In genomic region chr2:39696838-39697237, GRCh38 we compare ENCODE assay signal across 9 cellular contexts. TPM values are rescaled to one million over a fixed set of nuclear protein-coding genes. Genes with fewer than 3 reads are reported as not detected.
A peak's percentile ranks its signal among the peaks of the same experiment; 100 is the strongest.
DNase-seq lines count a peak whose midpoint lies in the region; FAIRE-seq and TF ChIP-seq lines count a peak whose summit lies in the region.
"Had no signal": no experiment of that assay in that cellular context is flagged by ENCODE, and none has a peak within 500 bp of the region (broad histone marks: within the 10 kb centered on the region; RNA-seq: fewer than 3 reads in every experiment).

No MANE protein-coding gene starts in this region.

- intact Hi-C loops in posterior vena cava (cut with DNase I): no loop called here

- DNase-seq in Kasumi-1 (lab: John Stamatoyannopoulos, UW) (peak; percentile 47 to 57), astrocyte of the spinal cord (ENCODE audit: low read depth, low spot score) (peak; percentile 85), left kidney (ENCODE audit: low read depth, low spot score) (peak; percentile 66), posterior vena cava (ENCODE audit: low spot score) (no peak), T-helper 1 cell (no peak), progenitor cell of endocrine pancreas (ENCODE audit: low spot score, unreplicated experiment) (no peak)
- no peak for DNase-seq in activated CD4-positive, alpha-beta T cell treated with anti-CD3 and anti-CD28 coated beads for 4 hours

- H3K9me3 Mint-ChIP-seq in progenitor cell of endocrine pancreas (ENCODE audit: low read depth): peaks cover 18% of the 10 kb centered on the region

- in situ Hi-C loops in astrocyte of the spinal cord (cut with HindIII; ENCODE audit: low sequenced_read_pairs): no loop called here

- H3K4me3 ChIP-seq in astrocyte of the spinal cord (ENCODE audit: low read depth, low read length): no peak overlapping the region

- TF ChIP-seq CTCF in astrocyte of the spinal cord (IDR thresholded peaks at IDR 0.05; ENCODE audit: low read depth, low read length) (peak; percentile 32), progenitor cell of endocrine pancreas (IDR thresholded peaks at IDR 0.05; ENCODE audit: unreplicated experiment) (no peak)

- H3K4me1 Mint-ChIP-seq in progenitor cell of endocrine pancreas (ENCODE audit: low read depth): peaks cover 13% of the 10 kb centered on the region

- H3K27ac Mint-ChIP-seq in progenitor cell of endocrine pancreas: no peak overlapping the region
- H3K27ac Mint-ChIP-seq: T-helper 1 cell treated with Interleukin-12 subunit alpha and Interleukin-12 subunit beta and Interleukin-4 antibody, amounts not matched to agents 30 μg/mL and 1 μg/mL, for 36 hours had no signal

- H3K36me3 Mint-ChIP-seq in progenitor cell of endocrine pancreas (ENCODE audit: insufficient read depth): peaks cover 18% of the 10 kb centered on the region

- peak; percentile 71 for FAIRE-seq in A204.1 (lab: Jason Lieb, UNC)

- H3K27me3 Mint-ChIP-seq in progenitor cell of endocrine pancreas: no peaks in the 10 kb centered on the region

- no peak overlapping the region for H3K4me3 Mint-ChIP-seq in progenitor cell of endocrine pancreas (ENCODE audit: low read depth)
- H3K4me3 Mint-ChIP-seq: T-helper 1 cell treated with Interleukin-12 subunit alpha and Interleukin-12 subunit beta and Interleukin-4 antibody, amounts not matched to agents 30 μg/mL and 1 μg/mL, for 36 hours had no signal

RNA-seq across cellular contexts. Expression of gene TMEM178A, which starts 31.1 kb away (rescaled TPM):
- 1 to 10 TPM in 1 of 2 donors, under 1 TPM in 1; 0.69 to 1.0 TPM for total RNA-seq in posterior vena cava
- 28.7 and 32.9 TPM in 2 replicates for total RNA-seq in progenitor cell of endocrine pancreas

Comparison
In these comparisons a context has a peak if more than half of its experiments do, and no peak if none do; other contexts are left out.
1. DNase-seq: peak in Kasumi-1 (2 of 2), astrocyte of the spinal cord (single experiment) and left kidney (single experiment); none in posterior vena cava (single experiment), T-helper 1 cell (0 of 5), progenitor cell of endocrine pancreas (single experiment) and activated CD4-positive, alpha-beta T cell treated with anti-CD3 and anti-CD28 coated beads for 4 hours (0 of 2).
2. RNA of gene TMEM178A, which starts 31.1 kb away (total RNA-seq): 28.7 to 32.9 TPM in progenitor cell of endocrine pancreas; 0.69 to 1.0 TPM in posterior vena cava; every median in the first group is over 10 times any median in the second.